In genomic region chrX:138763761-138764160, GRCh38 we compare ENCODE assay signal across 24 cellular contexts. TPM values are rescaled to one million over a fixed set of nuclear protein-coding genes. Genes with fewer than 3 reads are reported as not detected.
"Had no signal": no experiment of that assay in that cellular context is flagged by ENCODE, and none has a peak within 500 bp of the region (broad histone marks: within the 10 kb centered on the region; RNA-seq: fewer than 3 reads in every experiment).

No MANE protein-coding gene starts in this region.

- H3K4me3 ChIP-seq: left ventricle myocardium inferior, lung, mucosa of descending colon, ovary, skin epidermis, stomach, testis, thyroid gland, transverse colon, upper lobe of left lung, vagina had no signal

- H3K27ac ChIP-seq: left ventricle myocardium inferior, ovary, skin epidermis, stomach, testis, thyroid gland, transverse colon, upper lobe of left lung, vagina had no signal

- DNase-seq: islet precursor cell; left ventricle myocardium inferior; midbrain; mucosa of descending colon; naive thymus-derived CD4-positive, alpha-beta T cell; ovary; retina; right cardiac atrium; stimulated activated CD4-positive, alpha-beta T cell treated with anti-CD3 and anti-CD28 coated beads, Interleukin-12 subunit alpha, Interleukin-12 subunit beta, amount 100 ng/mL, for 4 hours; stimulated activated CD4-positive, alpha-beta T cell treated with anti-CD3 and anti-CD28 coated beads, Interleukin-15, amount 100 ng/mL, for 24 hours; stimulated activated CD4-positive, alpha-beta T cell treated with anti-CD3 and anti-CD28 coated beads, Interleukin-2, amount 100 ng/mL, for 24 hours; stimulated activated CD4-positive, alpha-beta T cell treated with anti-CD3 and anti-CD28 coated beads, Interleukin-4, amount 100 ng/mL, for 1 hour; stimulated activated naive B cell treated with anti-CD40 and anti-IgM and Interleukin-4, amounts not matched to agents 10 μg/mL and 1 μg/mL and 100 μg/mL, for 72 hours; stimulated activated naive CD8-positive, alpha-beta T cell treated with anti-CD3 and anti-CD28 coated beads, Interleukin-15, Interleukin-2, amounts not matched to agents 100 U/mL and 50 U/mL, for 24 hours; stomach; testis; thyroid gland; transverse colon; upper lobe of left lung had no signal

- ATAC-seq: mucosa of descending colon; naive thymus-derived CD4-positive, alpha-beta T cell; right cardiac atrium; sciatic nerve; stimulated activated naive B cell treated with anti-CD40 and anti-IgM and Interleukin-4, amounts not matched to agents 10 μg/mL and 1 μg/mL and 100 μg/mL, for 72 hours; stimulated activated naive CD8-positive, alpha-beta T cell treated with anti-CD3 and anti-CD28 coated beads, Interleukin-15, Interleukin-2, amounts not matched to agents 100 U/mL and 50 U/mL, for 24 hours had no signal

- H3K27me3 ChIP-seq: ovary, stomach, testis, thyroid gland, transverse colon, upper lobe of left lung, vagina had no signal

- H3K36me3 ChIP-seq: left ventricle myocardium inferior, ovary, stomach, thyroid gland, transverse colon, upper lobe of left lung, vagina had no signal

RNA-seq across cellular contexts. Expression of gene FGF13, which starts 52.2 kb away (rescaled TPM):
- total RNA-seq: naive thymus-derived CD4-positive, alpha-beta T cell; natural killer cell treated with Interleukin-12 subunit alpha and Interleukin-12 subunit beta and Interleukin-15 and Interleukin-18, amount 100 ng/mL, for 72 hours had no signal
